ENCODE assay signal across 18 cellular contexts in the genomic region with DNA sequence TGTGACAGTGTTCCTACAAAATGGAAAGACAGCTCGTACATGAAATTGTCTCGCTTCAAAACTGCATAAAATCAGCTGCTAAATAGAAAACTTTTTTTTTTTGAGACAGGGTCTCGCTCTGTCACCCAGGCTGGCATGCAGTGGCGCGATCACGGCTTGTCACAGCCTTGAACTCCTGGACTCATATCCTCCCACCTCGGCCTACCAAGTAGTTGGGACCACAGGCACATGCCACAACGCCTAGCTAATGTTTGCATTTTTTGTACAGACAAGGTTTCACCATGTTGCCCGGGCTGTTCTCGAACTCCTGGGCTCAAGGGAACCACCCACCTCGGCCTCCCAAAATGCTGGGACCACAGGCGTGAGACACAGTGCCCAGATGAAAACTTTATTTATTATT. TPM values are rescaled to one million over a fixed set of nuclear protein-coding genes. Genes with fewer than 3 reads are reported as not detected.
A peak's percentile ranks its signal among the peaks of the same experiment; 100 is the strongest.
DNase-seq lines count a peak whose midpoint lies in the region; ATAC-seq lines count a peak whose summit lies in the region.
"Had no signal": no experiment of that assay in that cellular context is flagged by ENCODE, and none has a peak within 500 bp of the region (broad histone marks: within the 10 kb centered on the region; RNA-seq: fewer than 3 reads in every experiment).

No MANE protein-coding gene starts in this region.

- peaks cover 49% of the 10 kb centered on the region for H3K4me1 Mint-ChIP-seq in T-helper 1 cell treated with Interleukin-12 subunit alpha and Interleukin-12 subunit beta and Interleukin-4 antibody, amounts not matched to agents 30 μg/mL and 1 μg/mL, for 36 hours (ENCODE audit: low read depth)
- peaks cover 40% of the 10 kb centered on the region for H3K4me1 Mint-ChIP-seq in T-helper 17 cell
- H3K4me1 Mint-ChIP-seq in naive thymus-derived CD4-positive, alpha-beta T cell: peaks cover 43 to 78% (median 67%) of the 10 kb centered on the region in 7 donors

- CTCF ChIA-PET in naive thymus-derived CD4-positive, alpha-beta T cell (lab: Charles Lee): interaction anchor here (0.6 to 1.2 kb wide), 4 partner anchors 9 to 423 kb away, joined by 4 to 7 read pairs (median 4); no protein-coding TSS in a partner anchor

- intact Hi-C loops in naive thymus-derived CD4-positive, alpha-beta T cell (cut with micrococcal nuclease): loop anchor here (5.0 to 10.0 kb wide), 3 partner anchors 190 to 580 kb away; a partner anchor contains a TSS

- H3K27ac Mint-ChIP-seq in T-helper 1 cell treated with Interleukin-12 subunit alpha and Interleukin-12 subunit beta and Interleukin-4 antibody, amounts not matched to agents 30 μg/mL and 1 μg/mL, for 36 hours: no peak overlapping the region
- H3K27ac Mint-ChIP-seq in T-helper 17 cell: peak overlapping the region; percentile 32
- H3K27ac Mint-ChIP-seq in naive thymus-derived CD4-positive, alpha-beta T cell: peak overlapping the region in 6 of 9 donors; percentile 0 to 74 (median 15)

- peaks cover 12% of the 10 kb centered on the region for H3K36me3 Mint-ChIP-seq in T-helper 1 cell treated with Interleukin-12 subunit alpha and Interleukin-12 subunit beta and Interleukin-4 antibody, amounts not matched to agents 30 μg/mL and 1 μg/mL, for 36 hours (ENCODE audit: low read depth)
- H3K36me3 Mint-ChIP-seq in T-helper 17 cell (ENCODE audit: low read depth): no peaks in the 10 kb centered on the region
- peaks cover 0 to 16% (median 4%) of the 10 kb centered on the region in 5 donors for H3K36me3 Mint-ChIP-seq in naive thymus-derived CD4-positive, alpha-beta T cell

- H3K4me1 ChIP-seq in naive thymus-derived CD4-positive, alpha-beta T cell (ENCODE audit: control insufficient read depth in 2 of 2, insufficient read depth in 2 of 2, low read length in 2 of 2): peaks cover 30 to 33% of the 10 kb centered on the region in 2 donors

- no peak for DNase-seq in T-helper 1 cell
- DNase-seq in T-helper 17 cell: no peak
- DNase-seq in naive thymus-derived CD4-positive, alpha-beta T cell: no peak
- no peak for DNase-seq in H7
- no peak for DNase-seq in stimulated activated CD8-positive, alpha-beta memory T cell treated with anti-CD3 and anti-CD28 coated beads, Interleukin-4, amount 100 ng/mL, for 48 hours
- DNase-seq: activated CD4-positive, alpha-beta memory T cell treated with anti-CD3 and anti-CD28 coated beads, Interleukin-2, amount 10 ng/mL, durations not matched to agents 7 days and 5 days; anterior cingulate cortex; dermis blood vessel endothelial cell; MM.1S; NCI-H524; stimulated activated CD4-positive, alpha-beta T cell treated with anti-CD3 and anti-CD28 coated beads, Interleukin-2, amount 100 ng/mL, for 48 hours; stimulated activated naive CD4-positive, alpha-beta T cell; thyroid gland had no signal

- POLR2A ChIA-PET in naive thymus-derived CD4-positive, alpha-beta T cell (lab: Charles Lee): interaction anchor here (0.6 to 2.1 kb wide), 5 partner anchors 17 to 49 kb away, joined by 3 to 5 read pairs (median 4); no protein-coding TSS in a partner anchor

- H3K27ac ChIP-seq in naive thymus-derived CD4-positive, alpha-beta T cell (ENCODE audit: low read depth, low read length): no peak overlapping the region
- H3K27ac ChIP-seq: 22Rv1, SJSA1, thyroid gland had no signal

- no peak for ATAC-seq in T-helper 17 cell
- no peak for ATAC-seq in naive thymus-derived CD4-positive, alpha-beta T cell

- H3K27me3 ChIP-seq in naive thymus-derived CD4-positive, alpha-beta T cell (ENCODE audit: control insufficient read depth in 2 of 2, insufficient read depth in 2 of 2, low read length in 2 of 2): no peaks in the 10 kb centered on the region
- no peaks in the 10 kb centered on the region for H3K27me3 ChIP-seq in H7 (ENCODE audit: control insufficient read depth, insufficient read depth, low read length)
- H3K27me3 ChIP-seq: SJSA1, thyroid gland had no signal

- H3K36me3 ChIP-seq in naive thymus-derived CD4-positive, alpha-beta T cell (ENCODE audit: control insufficient read depth in 2 of 3, insufficient read depth in 3 of 3, low read length in 3 of 3): peaks cover 0 to 12% (median 0%) of the 10 kb centered on the region in 3 experiments
- H3K36me3 ChIP-seq in H7 (replicated peaks; ENCODE audit: control insufficient read depth, insufficient read depth, low read length): peaks cover 7% of the 10 kb centered on the region

- H3K9me3 ChIP-seq in T-helper 17 cell (ENCODE audit: control insufficient read depth, low read length, poor library complexity, severe bottlenecking): no peaks in the 10 kb centered on the region
- no peaks in the 10 kb centered on the region for H3K9me3 ChIP-seq in naive thymus-derived CD4-positive, alpha-beta T cell (ENCODE audit: control insufficient read depth in 2 of 3, low read length in 3 of 3)
- H3K9me3 ChIP-seq: SJSA1, thyroid gland had no signal

- peak overlapping the region; percentile 66 for H3K4me3 Mint-ChIP-seq in T-helper 1 cell treated with Interleukin-12 subunit alpha and Interleukin-12 subunit beta and Interleukin-4 antibody, amounts not matched to agents 30 μg/mL and 1 μg/mL, for 36 hours
- H3K4me3 Mint-ChIP-seq in T-helper 17 cell: no peak overlapping the region
- H3K4me3 Mint-ChIP-seq in naive thymus-derived CD4-positive, alpha-beta T cell: peak overlapping the region in 5 of 10 donors; percentile 1 to 47 (median 42)
- H3K4me3 Mint-ChIP-seq: activated CD4-positive, alpha-beta memory T cell treated with anti-CD3 and anti-CD28 coated beads, Interleukin-2, amount 10 ng/mL, durations not matched to agents 7 days and 5 days had no signal

- H3K27me3 Mint-ChIP-seq in T-helper 1 cell treated with Interleukin-12 subunit alpha and Interleukin-12 subunit beta and Interleukin-4 antibody, amounts not matched to agents 30 μg/mL and 1 μg/mL, for 36 hours (ENCODE audit: low read depth): no peaks in the 10 kb centered on the region
- H3K27me3 Mint-ChIP-seq in T-helper 17 cell: no peaks in the 10 kb centered on the region
- H3K27me3 Mint-ChIP-seq in naive thymus-derived CD4-positive, alpha-beta T cell: no peaks in the 10 kb centered on the region
- H3K27me3 Mint-ChIP-seq: activated CD4-positive, alpha-beta memory T cell treated with anti-CD3 and anti-CD28 coated beads, Interleukin-2, amount 10 ng/mL, durations not matched to agents 7 days and 5 days had no signal

- no peaks in the 10 kb centered on the region for H3K9me3 Mint-ChIP-seq in T-helper 1 cell treated with Interleukin-12 subunit alpha and Interleukin-12 subunit beta and Interleukin-4 antibody, amounts not matched to agents 30 μg/mL and 1 μg/mL, for 36 hours
- peaks cover 0 to 1% (median 0%) of the 10 kb centered on the region in 11 donors for H3K9me3 Mint-ChIP-seq in naive thymus-derived CD4-positive, alpha-beta T cell
- H3K9me3 Mint-ChIP-seq: activated CD4-positive, alpha-beta memory T cell treated with anti-CD3 and anti-CD28 coated beads, Interleukin-2, amount 10 ng/mL, durations not matched to agents 7 days and 5 days had no signal

- no peak overlapping the region for H3K4me3 ChIP-seq in naive thymus-derived CD4-positive, alpha-beta T cell (ENCODE audit: low read length)
- no peak overlapping the region for H3K4me3 ChIP-seq in H7 (ENCODE audit: insufficient read depth, low read depth, low read length)
- H3K4me3 ChIP-seq: SJSA1, smooth muscle cell, thyroid gland had no signal

RNA-seq across cellular contexts. Expression of a gene that starts 3.2 kb away (rescaled TPM):
- 10 to 100 TPM; 75.2 to 77.2 TPM for total RNA-seq in T-helper 17 cell
- total RNA-seq in naive thymus-derived CD4-positive, alpha-beta T cell: 100 to 1,000 TPM in 1 of 5 experiments, 10 to 100 TPM in 4; 56.9 to 107 (median 69.7) TPM
- polyA plus RNA-seq in naive thymus-derived CD4-positive, alpha-beta T cell: 100 to 1,000 TPM; 165 to 205 TPM
- total RNA-seq in H7 (2014; rRNA removed; shearing (Covaris generic)): 80.2 and 98.4 TPM in 2 replicates

RNA-seq across cellular contexts. Expression of a gene that starts 20.7 kb away (rescaled TPM):
- total RNA-seq in T-helper 17 cell: 10 to 100 TPM; 17.9 to 21.5 TPM
- total RNA-seq in naive thymus-derived CD4-positive, alpha-beta T cell: 10 to 100 TPM; 13.7 to 44.9 (median 41.7) TPM
- polyA plus RNA-seq in naive thymus-derived CD4-positive, alpha-beta T cell: 10 to 100 TPM; 21.9 to 32.4 TPM
- 1.6 and 2.8 TPM in 2 replicates for total RNA-seq in H7 (2014; rRNA removed; shearing (Covaris generic))
- total RNA-seq: myocyte had no signal

RNA-seq across cellular contexts. Expression of a gene that starts 33.7 kb away (rescaled TPM):
- 10 to 100 TPM; 43.6 to 56.9 TPM for total RNA-seq in T-helper 17 cell
- total RNA-seq in naive thymus-derived CD4-positive, alpha-beta T cell: 100 to 1,000 TPM in 1 of 5 experiments, 10 to 100 TPM in 4; 30.7 to 106 (median 40.4) TPM
- 10 to 100 TPM; 14.9 to 20.2 TPM for polyA plus RNA-seq in naive thymus-derived CD4-positive, alpha-beta T cell
- total RNA-seq in H7 (2014; rRNA removed; shearing (Covaris generic)): 19.6 and 28.6 TPM in 2 replicates

RNA-seq across cellular contexts. Expression of a gene that starts 49.1 kb away (rescaled TPM):
- total RNA-seq in T-helper 17 cell: 10 to 100 TPM; 15.0 to 16.1 TPM
- 10 to 100 TPM; 17.6 to 23.5 (median 21.7) TPM for total RNA-seq in naive thymus-derived CD4-positive, alpha-beta T cell
- 10 to 100 TPM; 14.6 to 15.7 TPM for polyA plus RNA-seq in naive thymus-derived CD4-positive, alpha-beta T cell
- 37.2 and 45.2 TPM in 2 replicates for total RNA-seq in H7 (2014; rRNA removed; shearing (Covaris generic))
